ENCODE assay signal across 11 cellular contexts in the genomic region with DNA sequence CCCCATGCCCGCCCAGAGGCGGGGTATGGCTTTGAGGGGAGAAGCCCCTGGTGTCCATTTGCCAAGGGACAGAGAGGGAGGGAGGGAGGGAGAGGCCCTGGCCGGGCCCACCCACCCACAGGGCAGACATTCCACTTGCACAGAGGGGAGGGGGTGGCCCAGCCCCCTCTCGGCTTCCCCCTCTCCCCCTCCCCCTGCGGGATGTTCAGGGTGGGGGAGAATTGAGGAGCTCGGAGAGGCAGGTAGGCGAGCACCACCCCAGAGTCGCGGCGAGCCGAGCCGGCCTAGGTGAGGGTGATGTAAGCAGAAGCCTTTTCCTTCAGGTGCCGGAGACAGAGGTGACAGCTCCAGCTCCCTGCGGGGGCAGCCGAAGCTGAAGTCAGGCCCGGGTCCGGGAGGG.
"Had no signal": no experiment of that assay in that cellular context is flagged by ENCODE, and none has a peak within 500 bp of the region (broad histone marks: within the 10 kb centered on the region; RNA-seq: fewer than 3 reads in every experiment).

No MANE protein-coding gene starts in this region.

- DNase-seq: activated CD4-positive, alpha-beta T cell treated with anti-CD3 and anti-CD28 coated beads for 36 hours; activated naive CD4-positive, alpha-beta T cell treated with anti-CD3 and anti-CD28 coated beads for 36 hours; cortex of kidney; effector memory CD8-positive, alpha-beta T cell; erythroblast; kidney glomerular epithelial cell; T-helper 9 cell; trophoblast cell had no signal

- ATAC-seq: activated CD4-positive, alpha-beta T cell treated with anti-CD3 and anti-CD28 coated beads for 36 hours; activated T-helper 17 cell treated with anti-CD3 and anti-CD28 coated beads, Interleukin-2, amount 50 U/mL, for 72 hours; effector memory CD8-positive, alpha-beta T cell; right cardiac atrium; stimulated activated effector memory CD8-positive, alpha-beta T cell treated with anti-CD3 and anti-CD28 coated beads, Interleukin-12 subunit alpha, Interleukin-12 subunit beta, amount 100 ng/mL, for 72 hours had no signal
